In the genomic region with DNA sequence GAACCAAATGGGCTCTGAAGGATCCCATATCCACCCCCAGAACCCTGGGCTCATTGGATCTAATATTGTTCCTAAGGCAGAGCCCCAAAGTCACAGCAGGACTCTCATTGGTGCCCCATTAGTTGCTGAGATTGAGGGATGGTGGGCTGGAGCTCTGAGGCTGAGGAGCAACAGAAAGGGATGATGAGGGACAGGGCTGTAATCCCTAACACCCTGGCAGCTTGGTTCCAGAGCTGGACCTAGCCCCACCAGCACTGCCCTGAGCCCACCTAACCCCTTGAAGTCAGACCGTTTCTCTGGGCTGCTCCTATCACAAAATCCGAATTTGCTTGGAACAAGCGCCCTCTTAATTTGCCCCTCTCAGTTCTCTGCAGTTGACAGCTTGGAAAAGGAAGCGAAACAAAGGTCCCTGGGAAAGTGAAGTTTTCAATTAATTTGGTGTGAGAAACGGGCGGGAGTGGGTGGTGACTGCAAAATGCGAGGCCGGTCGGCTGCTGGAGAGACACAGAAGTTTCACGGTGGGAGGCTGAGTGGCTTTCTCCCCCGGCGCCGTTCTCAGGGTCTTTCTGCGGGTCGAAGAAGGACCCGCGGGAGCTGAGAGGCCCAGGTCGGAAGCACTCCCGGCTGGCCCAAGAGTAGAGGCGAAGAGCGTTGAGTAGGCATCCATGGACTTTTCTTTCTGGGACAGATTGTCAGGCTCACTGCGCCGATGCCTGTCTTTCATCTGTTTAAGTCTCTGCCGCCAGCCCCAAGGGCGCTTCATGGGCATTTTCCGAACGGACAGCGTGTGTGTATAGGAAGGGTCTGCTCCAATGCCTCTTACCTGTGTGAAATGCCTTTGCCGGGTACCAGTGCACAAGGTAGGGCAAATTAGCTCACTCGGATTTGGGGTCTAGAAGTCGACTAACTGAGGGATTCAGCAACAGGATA, we compare ENCODE assay signal across 15 cellular contexts. TPM values are rescaled to one million over a fixed set of nuclear protein-coding genes. Genes with fewer than 3 reads are reported as not detected.
DNase-seq lines count a peak whose midpoint lies in the region; ATAC-seq and TF ChIP-seq lines count a peak whose summit lies in the region.
"Had no signal": no experiment of that assay in that cellular context is flagged by ENCODE, and none has a peak within 500 bp of the region (broad histone marks: within the 10 kb centered on the region; RNA-seq: fewer than 3 reads in every experiment).

No MANE protein-coding gene starts in this region.

- H3K9me3 Mint-ChIP-seq in activated naive CD4-positive, alpha-beta T cell treated with anti-CD3 and anti-CD28 coated beads, Interleukin-2, amount 50 U/mL, for 24 hours: peaks cover 9% of the 10 kb centered on the region
- H3K9me3 Mint-ChIP-seq in activated CD4-positive, alpha-beta memory T cell treated with anti-CD3 and anti-CD28 coated beads for 36 hours: no peaks in the 10 kb centered on the region
- peaks cover 3 to 36% (median 7%) of the 10 kb centered on the region in 6 donors for H3K9me3 Mint-ChIP-seq in immature natural killer cell
- peaks cover 0 to 8% of the 10 kb centered on the region in 2 donors for H3K9me3 Mint-ChIP-seq in stimulated activated naive B cell treated with anti-CD40 and anti-IgM and Interleukin-4, amounts not matched to agents 10 μg/mL and 1 μg/mL and 100 μg/mL, for 72 hours

- no peaks in the 10 kb centered on the region for H3K9me3 ChIP-seq in psoas muscle
- H3K9me3 ChIP-seq: heart left ventricle had no signal

- H3K36me3 Mint-ChIP-seq in activated naive CD4-positive, alpha-beta T cell treated with anti-CD3 and anti-CD28 coated beads, Interleukin-2, amount 50 U/mL, for 24 hours: peaks cover 3% of the 10 kb centered on the region
- H3K36me3 Mint-ChIP-seq in activated CD4-positive, alpha-beta memory T cell treated with anti-CD3 and anti-CD28 coated beads for 36 hours: peaks cover 9% of the 10 kb centered on the region
- H3K36me3 Mint-ChIP-seq in immature natural killer cell: peaks cover 0 to 10% (median 4%) of the 10 kb centered on the region in 3 donors
- peaks cover 0 to 5% of the 10 kb centered on the region in 2 donors for H3K36me3 Mint-ChIP-seq in stimulated activated naive B cell treated with anti-CD40 and anti-IgM and Interleukin-4, amounts not matched to agents 10 μg/mL and 1 μg/mL and 100 μg/mL, for 72 hours

- CTCF ChIA-PET in activated CD4-positive, alpha-beta memory T cell treated with anti-CD3 and anti-CD28 coated beads for 36 hours (lab: Charles Lee): no interaction called here

- DNase-seq in activated naive CD4-positive, alpha-beta T cell (lab: John Stamatoyannopoulos, UW): no peak
- DNase-seq in activated CD4-positive, alpha-beta memory T cell treated with anti-CD3 and anti-CD28 coated beads for 36 hours: no peak
- DNase-seq in immature natural killer cell: no peak
- DNase-seq in stimulated activated naive B cell treated with anti-CD40 and anti-IgM and Interleukin-4, amounts not matched to agents 10 μg/mL and 1 μg/mL and 100 μg/mL, for 72 hours: no peak
- DNase-seq in psoas muscle: no peak
- DNase-seq in NCI-H1417 (lab: John Stamatoyannopoulos, UW): no peak
- DNase-seq: C1 segment of cervical spinal cord, KG1, NCI-H2107, substantia nigra, SW 1271 had no signal

- POLR2A ChIA-PET in activated CD4-positive, alpha-beta memory T cell treated with anti-CD3 and anti-CD28 coated beads for 36 hours (lab: Charles Lee): no interaction called here

- peaks cover 22% of the 10 kb centered on the region for H3K4me1 Mint-ChIP-seq in activated naive CD4-positive, alpha-beta T cell treated with anti-CD3 and anti-CD28 coated beads, Interleukin-2, amount 50 U/mL, for 24 hours
- H3K4me1 Mint-ChIP-seq in activated CD4-positive, alpha-beta memory T cell treated with anti-CD3 and anti-CD28 coated beads for 36 hours (ENCODE audit: low read depth): peaks cover 22% of the 10 kb centered on the region
- H3K4me1 Mint-ChIP-seq in immature natural killer cell: peaks cover 26 to 28% of the 10 kb centered on the region in 2 donors
- H3K4me1 Mint-ChIP-seq in stimulated activated naive B cell treated with anti-CD40 and anti-IgM and Interleukin-4, amounts not matched to agents 10 μg/mL and 1 μg/mL and 100 μg/mL, for 72 hours: peaks cover 10 to 16% of the 10 kb centered on the region in 2 donors

- no peak for ATAC-seq in stimulated activated naive B cell treated with anti-CD40 and anti-IgM and Interleukin-4, amounts not matched to agents 10 μg/mL and 1 μg/mL and 100 μg/mL, for 72 hours (replicated peaks)
- no peak for ATAC-seq in GM19467 (IDR thresholded peaks at IDR 0.05; ENCODE audit: unreplicated experiment)
- ATAC-seq in psoas muscle: no peak
- ATAC-seq: heart left ventricle had no signal

- peak overlapping the region; percentile 64 for H3K4me3 Mint-ChIP-seq in activated naive CD4-positive, alpha-beta T cell treated with anti-CD3 and anti-CD28 coated beads, Interleukin-2, amount 50 U/mL, for 24 hours
- H3K4me3 Mint-ChIP-seq in activated CD4-positive, alpha-beta memory T cell treated with anti-CD3 and anti-CD28 coated beads for 36 hours: peak overlapping the region; percentile 29
- peak overlapping the region in 4 of 5 donors; percentile 24 to 65 (median 52) for H3K4me3 Mint-ChIP-seq in immature natural killer cell
- peak overlapping the region; percentile 4 to 60 for H3K4me3 Mint-ChIP-seq in stimulated activated naive B cell treated with anti-CD40 and anti-IgM and Interleukin-4, amounts not matched to agents 10 μg/mL and 1 μg/mL and 100 μg/mL, for 72 hours

- H3K27ac Mint-ChIP-seq in activated naive CD4-positive, alpha-beta T cell treated with anti-CD3 and anti-CD28 coated beads, Interleukin-2, amount 50 U/mL, for 24 hours: peak overlapping the region; percentile 74
- H3K27ac Mint-ChIP-seq in activated CD4-positive, alpha-beta memory T cell treated with anti-CD3 and anti-CD28 coated beads for 36 hours: peak overlapping the region; percentile 33
- peak overlapping the region in 2 of 6 donors; percentile 11 to 50 for H3K27ac Mint-ChIP-seq in immature natural killer cell
- peak overlapping the region; percentile 84 for H3K27ac Mint-ChIP-seq in stimulated activated naive B cell treated with anti-CD40 and anti-IgM and Interleukin-4, amounts not matched to agents 10 μg/mL and 1 μg/mL and 100 μg/mL, for 72 hours

- peaks cover 71% of the 10 kb centered on the region for H3K27me3 Mint-ChIP-seq in activated naive CD4-positive, alpha-beta T cell treated with anti-CD3 and anti-CD28 coated beads, Interleukin-2, amount 50 U/mL, for 24 hours
- H3K27me3 Mint-ChIP-seq in activated CD4-positive, alpha-beta memory T cell treated with anti-CD3 and anti-CD28 coated beads for 36 hours: peaks cover 88% of the 10 kb centered on the region
- peaks cover 58 to 87% (median 83%) of the 10 kb centered on the region in 3 donors for H3K27me3 Mint-ChIP-seq in immature natural killer cell (ENCODE audit: low read depth in 3 of 3)
- H3K27me3 Mint-ChIP-seq in stimulated activated naive B cell treated with anti-CD40 and anti-IgM and Interleukin-4, amounts not matched to agents 10 μg/mL and 1 μg/mL and 100 μg/mL, for 72 hours: peaks cover 74 to 86% of the 10 kb centered on the region in 2 donors

- 15 to 26% (median 21%) methylated on average over 31 of the region's 31 CpGs for WGBS in psoas muscle, 3 donors

- no peak for TF ChIP-seq CTCF in psoas muscle (IDR thresholded peaks at IDR 0.05)

- peaks cover 7 to 100% (median 51%) of the 10 kb centered on the region in 3 donors for H3K27me3 ChIP-seq in psoas muscle (ENCODE audit: insufficient read depth in 3 of 3, low read length in 2 of 3)

- no peak overlapping the region for H3K4me3 ChIP-seq in psoas muscle
- H3K4me3 ChIP-seq: lung had no signal

- no peak overlapping the region for H3K27ac ChIP-seq in psoas muscle

- peaks cover 9% of the 10 kb centered on the region for H3K4me1 ChIP-seq in psoas muscle

- H3K36me3 ChIP-seq in psoas muscle (ENCODE audit: insufficient read depth in 1 of 2, low read depth in 1 of 2): no peaks in the 10 kb centered on the region
- H3K36me3 ChIP-seq: heart left ventricle had no signal

- intact Hi-C loops in activated CD4-positive, alpha-beta memory T cell treated with anti-CD3 and anti-CD28 coated beads for 36 hours (cut with micrococcal nuclease): loop anchor here (10.0 kb wide), 1 partner anchor 887 kb away; no protein-coding TSS in a partner anchor
- intact Hi-C loops in psoas muscle (cut with DNase I): loop anchor here in 1 of 2 donors (10.0 kb wide), 1 partner anchor 837 kb away; no protein-coding TSS in a partner anchor

RNA-seq across cellular contexts. Expression of gene HOXD13, which starts 0.9 kb away (rescaled TPM):
- not detected for total RNA-seq in activated CD4-positive, alpha-beta memory T cell treated with anti-CD3 and anti-CD28 coated beads for 36 hours
- polyA plus RNA-seq in immature natural killer cell (not detected), psoas muscle (under 1 TPM in 1 of 3 donors, not detected in 2; 0.01 TPM)
- not detected for total RNA-seq in psoas muscle
- total RNA-seq: heart left ventricle, lung had no signal
- polyA plus RNA-seq: heart left ventricle, lung had no signal

RNA-seq across cellular contexts. Expression of gene EVX2, which starts 7.8 kb away (rescaled TPM):
- not detected for total RNA-seq in activated CD4-positive, alpha-beta memory T cell treated with anti-CD3 and anti-CD28 coated beads for 36 hours
- polyA plus RNA-seq in immature natural killer cell: not detected
- not detected for total RNA-seq in psoas muscle
- polyA plus RNA-seq in psoas muscle: not detected
- total RNA-seq: lung had no signal
- polyA plus RNA-seq: heart left ventricle, lung had no signal

RNA-seq across cellular contexts. Expression of gene HOXD12, which starts 8.0 kb away (rescaled TPM):
- not detected for total RNA-seq in activated CD4-positive, alpha-beta memory T cell treated with anti-CD3 and anti-CD28 coated beads for 36 hours
- not detected for polyA plus RNA-seq in immature natural killer cell
- not detected for total RNA-seq in psoas muscle
- polyA plus RNA-seq in psoas muscle: not detected
- total RNA-seq: heart left ventricle, lung had no signal
- polyA plus RNA-seq: heart left ventricle, lung had no signal

RNA-seq across cellular contexts. Expression of gene HOXD11, which starts 15.5 kb away (rescaled TPM):
- not detected for total RNA-seq in activated CD4-positive, alpha-beta memory T cell treated with anti-CD3 and anti-CD28 coated beads for 36 hours
- polyA plus RNA-seq in immature natural killer cell (not detected), psoas muscle (not detected)
- total RNA-seq in psoas muscle: not detected
- total RNA-seq: heart left ventricle, lung had no signal
- polyA plus RNA-seq: heart left ventricle, lung had no signal

RNA-seq across cellular contexts. Expression of gene HOXD10, which starts 25.0 kb away (rescaled TPM):
- total RNA-seq in activated CD4-positive, alpha-beta memory T cell treated with anti-CD3 and anti-CD28 coated beads for 36 hours: not detected
- polyA plus RNA-seq in immature natural killer cell: not detected
- total RNA-seq in psoas muscle: not detected
- under 1 TPM in 2 of 3 donors, not detected in 1; 0.03 to 0.04 TPM for polyA plus RNA-seq in psoas muscle
